ENCODE assay signal across 1 cellular context in the genomic region with DNA sequence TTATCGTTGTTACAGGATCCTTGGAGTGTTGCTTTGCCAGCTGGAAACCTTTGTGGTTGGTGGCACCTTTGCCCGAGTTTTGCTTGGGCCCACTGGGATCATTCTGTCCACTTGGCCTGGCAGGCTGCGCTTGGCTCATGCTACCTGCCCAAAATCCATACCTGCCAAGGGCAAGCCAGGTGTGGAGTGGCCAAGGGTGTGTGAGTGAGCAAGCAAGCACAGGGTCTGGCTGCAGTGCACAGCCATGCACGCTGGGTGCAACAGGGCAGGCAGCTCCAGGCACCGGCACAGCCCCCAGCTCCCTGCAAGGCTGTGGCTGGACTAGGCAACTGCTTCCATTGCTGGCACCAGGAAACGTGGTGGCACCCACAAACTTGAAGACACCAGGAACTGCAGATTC.
TF ChIP-seq lines count a peak whose summit lies in the region.

No MANE protein-coding gene starts in this region.

TF ChIP-seq in HepG2, 621 proteins besides CTCF, POLR2A, EP300 and RAD21 (continued from another document):
- no peak for TF ChIP-seq ZNF18 (CRISPR knock-in tag; IDR thresholded peaks at IDR 0.05; ENCODE audit: insufficient replicate concordance)
- TF ChIP-seq DPF2 (CRISPR knock-in tag; IDR thresholded peaks at IDR 0.05; ENCODE audit: borderline replicate concordance, low read depth), result no peak
- no peak for TF ChIP-seq ARHGAP35 (CRISPR knock-in tag; IDR thresholded peaks at IDR 0.05; ENCODE audit: borderline replicate concordance)
- TF ChIP-seq ZSCAN9 (CRISPR knock-in tag; IDR thresholded peaks at IDR 0.05; ENCODE audit: borderline replicate concordance), result no peak
- no peak for TF ChIP-seq RARA (CRISPR knock-in tag; IDR thresholded peaks at IDR 0.05)
- TF ChIP-seq, protein P1, sequence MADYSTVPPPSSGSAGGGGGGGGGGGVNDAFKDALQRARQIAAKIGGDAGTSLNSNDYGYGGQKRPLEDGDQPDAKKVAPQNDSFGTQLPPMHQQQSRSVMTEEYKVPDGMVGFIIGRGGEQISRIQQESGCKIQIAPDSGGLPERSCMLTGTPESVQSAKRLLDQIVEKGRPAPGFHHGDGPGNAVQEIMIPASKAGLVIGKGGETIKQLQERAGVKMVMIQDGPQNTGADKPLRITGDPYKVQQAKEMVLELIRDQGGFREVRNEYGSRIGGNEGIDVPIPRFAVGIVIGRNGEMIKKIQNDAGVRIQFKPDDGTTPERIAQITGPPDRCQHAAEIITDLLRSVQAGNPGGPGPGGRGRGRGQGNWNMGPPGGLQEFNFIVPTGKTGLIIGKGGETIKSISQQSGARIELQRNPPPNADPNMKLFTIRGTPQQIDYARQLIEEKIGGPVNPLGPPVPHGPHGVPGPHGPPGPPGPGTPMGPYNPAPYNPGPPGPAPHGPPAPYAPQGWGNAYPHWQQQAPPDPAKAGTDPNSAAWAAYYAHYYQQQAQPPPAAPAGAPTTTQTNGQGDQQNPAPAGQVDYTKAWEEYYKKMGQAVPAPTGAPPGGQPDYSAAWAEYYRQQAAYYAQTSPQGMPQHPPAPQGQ (CRISPR knock-in tag; IDR thresholded peaks at IDR 0.05; ENCODE audit: borderline replicate concordance), result no peak
- no peak for TF ChIP-seq ZBTB3 (CRISPR knock-in tag; IDR thresholded peaks at IDR 0.05; ENCODE audit: borderline replicate concordance, low read depth)
- no peak for TF ChIP-seq ZNF24 (IDR thresholded peaks at IDR 0.05)
- TF ChIP-seq KLF11 (CRISPR knock-in tag; IDR thresholded peaks at IDR 0.05), result no peak
